9 cellular contexts compared by ENCODE assay signal in the genomic region with DNA sequence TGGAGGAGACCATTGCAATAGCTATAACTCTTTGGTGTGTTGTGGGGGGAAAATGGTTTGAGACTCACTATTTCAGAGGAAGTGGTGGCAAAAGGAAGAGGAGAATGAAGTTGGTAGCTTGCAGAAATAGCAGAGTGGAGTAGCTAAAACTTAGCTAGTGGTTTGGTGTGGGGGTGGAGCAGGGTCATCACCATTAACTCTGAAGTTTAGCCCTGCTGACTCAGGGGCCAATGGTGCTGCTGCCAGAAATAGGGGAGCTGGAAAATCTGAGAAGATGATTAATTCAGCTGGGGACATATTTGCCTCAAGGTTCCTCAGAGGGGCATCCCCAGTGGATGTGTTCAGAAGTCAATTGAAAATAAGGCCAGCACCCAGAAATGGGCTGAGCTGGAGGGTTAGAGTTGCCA.
A peak's percentile ranks its signal among the peaks of the same experiment; 100 is the strongest.
DNase-seq lines count a peak whose midpoint lies in the region; ATAC-seq and TF ChIP-seq lines count a peak whose summit lies in the region.
"Had no signal": no experiment of that assay in that cellular context is flagged by ENCODE, and none has a peak within 500 bp of the region (broad histone marks: within the 10 kb centered on the region; RNA-seq: fewer than 3 reads in every experiment).

No MANE protein-coding gene starts in this region.

- peaks cover 4 to 85% (median 45%) of the 10 kb centered on the region in 11 experiments; a peak in 17 of 22 replicates for H4K20me1 ChIP-seq in BLaER1 treated with 17β-estradiol and CSF1 and Interleukin-3, amounts not matched to agents 10 nM and 100 nM

- H3K27ac Mint-ChIP-seq in naive thymus-derived CD4-positive, alpha-beta T cell = peak overlapping the region; percentile 44 to 91 (median 76)

- no peak for TF ChIP-seq POLR2A in NB4 (IDR thresholded peaks at IDR 0.05; ENCODE audit: extremely low read depth, insufficient read length)

- no peaks in the 10 kb centered on the region for H3K9me3 ChIP-seq in BLaER1 treated with 17β-estradiol and CSF1 and Interleukin-3, amounts not matched to agents 10 nM and 100 nM (replicated peaks in 1 of 11)
- no peaks in the 10 kb centered on the region for H3K9me3 ChIP-seq in naive thymus-derived CD4-positive, alpha-beta T cell (ENCODE audit: control insufficient read depth in 2 of 3, low read length in 3 of 3)
- no peaks in the 10 kb centered on the region for H3K9me3 ChIP-seq in psoas muscle

- peak overlapping the region in 5 of 11 experiments; percentile 26 to 52 (median 49); a peak in 12 of 22 replicates for H3K9ac ChIP-seq in BLaER1 treated with 17β-estradiol and CSF1 and Interleukin-3, amounts not matched to agents 10 nM and 100 nM

- H3K4me2 ChIP-seq in BLaER1 treated with 17β-estradiol and CSF1 and Interleukin-3, amounts not matched to agents 10 nM and 100 nM = peak overlapping the region; percentile 76 to 95 (median 88)

- peaks cover 0 to 90% (median 65%) of the 10 kb centered on the region in 11 experiments; a peak in 17 of 22 replicates for H3K36me3 ChIP-seq in BLaER1 treated with 17β-estradiol and CSF1 and Interleukin-3, amounts not matched to agents 10 nM and 100 nM
- H3K36me3 ChIP-seq in naive thymus-derived CD4-positive, alpha-beta T cell (ENCODE audit: control insufficient read depth in 2 of 3, insufficient read depth in 3 of 3, low read length in 3 of 3) = peaks cover 0 to 9% (median 0%) of the 10 kb centered on the region in 3 experiments
- peaks cover 0 to 47% of the 10 kb centered on the region in 2 donors for H3K36me3 ChIP-seq in psoas muscle (ENCODE audit: insufficient read depth in 1 of 2, low read depth in 1 of 2)
- H3K36me3 ChIP-seq: cardiac muscle cell had no signal

- H3K27ac ChIP-seq in BLaER1 treated with 17β-estradiol and CSF1 and Interleukin-3, amounts not matched to agents 10 nM and 100 nM = peak overlapping the region in 10 of 11 experiments; percentile 18 to 83 (median 66); a peak in 18 of 22 replicates
- peak overlapping the region; percentile 15 for H3K27ac ChIP-seq in naive thymus-derived CD4-positive, alpha-beta T cell (ENCODE audit: low read depth, low read length)
- H3K27ac ChIP-seq in psoas muscle = no peak overlapping the region
- H3K27ac ChIP-seq: cardiac muscle cell had no signal

- H3K27me3 ChIP-seq in BLaER1 treated with 17β-estradiol and CSF1 and Interleukin-3, amounts not matched to agents 10 nM and 100 nM = peaks cover 0 to 15% (median 0%) of the 10 kb centered on the region in 11 experiments; a peak in 5 of 22 replicates
- H3K27me3 ChIP-seq in naive thymus-derived CD4-positive, alpha-beta T cell (ENCODE audit: control insufficient read depth in 2 of 2, insufficient read depth in 2 of 2, low read length in 2 of 2) = no peaks in the 10 kb centered on the region
- H3K27me3 ChIP-seq in psoas muscle (ENCODE audit: insufficient read depth in 3 of 3, low read length in 2 of 3) = no peaks in the 10 kb centered on the region

- POLR2A ChIA-PET in naive thymus-derived CD4-positive, alpha-beta T cell (lab: Charles Lee) = interaction anchor here (0.7 to 3.4 kb wide), 13 partner anchors 9 to 97 kb away, joined by 3 to 32 read pairs (median 4); no protein-coding TSS in a partner anchor

- H3K4me3 ChIP-seq in BLaER1 treated with 17β-estradiol and CSF1 and Interleukin-3, amounts not matched to agents 10 nM and 100 nM = peak overlapping the region in 5 of 10 experiments; percentile 4 to 28 (median 25); a peak in 4 of 20 replicates
- H3K4me3 ChIP-seq in NB4 (ENCODE audit: low read depth, low read length) (no peak overlapping the region), psoas muscle (no peak overlapping the region)
- peak overlapping the region; percentile 22 for H3K4me3 ChIP-seq in naive thymus-derived CD4-positive, alpha-beta T cell (ENCODE audit: low read length)
- H3K4me3 ChIP-seq: cardiac muscle cell had no signal

- intact Hi-C loops in naive thymus-derived CD4-positive, alpha-beta T cell (cut with micrococcal nuclease) = loop anchor here (1.0 to 10.0 kb wide), 7 partner anchors 9 to 241 kb away; no protein-coding TSS in a partner anchor
- intact Hi-C loops in psoas muscle (cut with DNase I) = no loop called here

- CTCF ChIA-PET in naive thymus-derived CD4-positive, alpha-beta T cell (lab: Charles Lee) = interaction anchor here (0.8 to 1.9 kb wide), 5 partner anchors 10 to 94 kb away, joined by 3 to 5 read pairs (median 5); no protein-coding TSS in a partner anchor

- H3K4me3 Mint-ChIP-seq in naive thymus-derived CD4-positive, alpha-beta T cell = peak overlapping the region; percentile 45 to 88 (median 74)

- peak; percentile 18 for ATAC-seq in naive thymus-derived CD4-positive, alpha-beta T cell
- ATAC-seq in psoas muscle = no peak
- no peak for ATAC-seq in HG02588 (IDR thresholded peaks at IDR 0.05; ENCODE audit: unreplicated experiment)
- no peak for ATAC-seq in GM18519 (IDR thresholded peaks at IDR 0.05; ENCODE audit: low FRiP score, unreplicated experiment)

- peaks cover 5 to 46% (median 23%) of the 10 kb centered on the region in 5 donors for H3K36me3 Mint-ChIP-seq in naive thymus-derived CD4-positive, alpha-beta T cell

- DNase-seq in NB4 (ENCODE audit: low read depth) (peak; percentile 84), psoas muscle (no peak), NCI-H510A (lab: John Stamatoyannopoulos, UW) (no peak)
- DNase-seq in activated T-cell treated with anti-CD3 and anti-CD28 coated beads, Interleukin-2, amount 50 U/mL, for 1 hour = peak; percentile 54
- DNase-seq in naive thymus-derived CD4-positive, alpha-beta T cell = peak in 5 of 9 donors; percentile 27 to 69 (median 30)

- H3K4me1 Mint-ChIP-seq in naive thymus-derived CD4-positive, alpha-beta T cell = peaks cover 35 to 95% (median 77%) of the 10 kb centered on the region in 7 donors

- no peak for TF ChIP-seq CTCF in NB4 (IDR thresholded peaks at IDR 0.05; ENCODE audit: low read depth, low read length)
- TF ChIP-seq CTCF in psoas muscle (IDR thresholded peaks at IDR 0.05) = no peak

- peaks cover 0 to 8% (median 0%) of the 10 kb centered on the region in 5 donors for H3K27me3 Mint-ChIP-seq in naive thymus-derived CD4-positive, alpha-beta T cell

- H3K9me3 Mint-ChIP-seq in naive thymus-derived CD4-positive, alpha-beta T cell = no peaks in the 10 kb centered on the region

- H3K4me1 ChIP-seq in BLaER1 treated with 17β-estradiol and CSF1 and Interleukin-3, amounts not matched to agents 10 nM and 100 nM = peaks cover 63 to 76% (median 68%) of the 10 kb centered on the region in 10 experiments
- H3K4me1 ChIP-seq in naive thymus-derived CD4-positive, alpha-beta T cell (ENCODE audit: control insufficient read depth in 2 of 2, insufficient read depth in 2 of 2, low read length in 2 of 2) = peaks cover 63 to 72% of the 10 kb centered on the region in 2 donors
- peaks cover 3% of the 10 kb centered on the region for H3K4me1 ChIP-seq in psoas muscle

Comparison
In these comparisons a context has a peak if more than half of its experiments do, and no peak if none do; other contexts are left out.
1. DNase-seq: peak in NB4 (single experiment), activated T-cell treated with anti-CD3 and anti-CD28 coated beads, Interleukin-2, amount 50 U/mL, for 1 hour (single experiment) and naive thymus-derived CD4-positive, alpha-beta T cell (5 of 9); none in psoas muscle (0 of 2) and NCI-H510A (single experiment).
2. intact Hi-C loops: an anchor here in naive thymus-derived CD4-positive, alpha-beta T cell (1.0 to 10.0 kb wide); none called in psoas muscle.